Comparison of ENCODE assay signal across 13 cellular contexts in genomic region chr2:215698566-215698965, GRCh38.
A peak's percentile ranks its signal among the peaks of the same experiment; 100 is the strongest.
DNase-seq lines count a peak whose midpoint lies in the region; ATAC-seq and TF ChIP-seq lines count a peak whose summit lies in the region.
"Had no signal": no experiment of that assay in that cellular context is flagged by ENCODE, and none has a peak within 500 bp of the region (broad histone marks: within the 10 kb centered on the region; RNA-seq: fewer than 3 reads in every experiment).

No MANE protein-coding gene starts in this region.

- H3K9me3 ChIP-seq in AG04450 (ENCODE audit: control insufficient read depth, insufficient read depth, low read length) = peaks cover 2% of the 10 kb centered on the region; the same call in 1 of the 2 replicates

- no peak for TF ChIP-seq CTCF in AG04450 (IDR thresholded peaks at IDR 0.05; ENCODE audit: low read depth, low read length)
- TF ChIP-seq CTCF in astrocyte of the cerebellum (IDR thresholded peaks at IDR 0.05; ENCODE audit: low read depth, low read length, missing control alignments) = no peak

- no peak for ATAC-seq in GM19035 (IDR thresholded peaks at IDR 0.05; ENCODE audit: unreplicated experiment)

- in situ Hi-C loops in astrocyte of the cerebellum (cut with HindIII; ENCODE audit: low sequenced_read_pairs) = no loop called here

- POLR2A ChIA-PET in AG04450 (lab: Yijun Ruan, JAX) = interaction anchor here (0.8 to 1.7 kb wide), 3 partner anchors 38 to 95 kb away, joined by 3 to 5 read pairs (median 4); no protein-coding TSS in a partner anchor

- CTCF ChIA-PET in AG04450 (lab: Charles Lee) = no interaction called here

- H3K27me3 ChIP-seq in AG04450 (ENCODE audit: control insufficient read depth, insufficient read depth, low read length) = no peaks in the 10 kb centered on the region
- H3K27me3 ChIP-seq: BLaER1 had no signal

- peak; percentile 87 for DNase-seq in AG04450 (ENCODE audit: low read depth, low spot score)
- peak; percentile 96 for DNase-seq in HS-5 (ENCODE audit: low read depth)
- DNase-seq in astrocyte of the cerebellum (ENCODE audit: low read depth) = peak; percentile 99
- peak; percentile 97 for DNase-seq in iris pigment epithelial cell (ENCODE audit: low read depth)
- DNase-seq in stimulated activated CD4-positive, alpha-beta T cell treated with anti-CD3 and anti-CD28 coated beads, Interleukin-1b, Interleukin-23, amount 100 ng/mL, for 48 hours = no peak
- no peak for DNase-seq in NCI-H187 treated with DMSO at 0.1 percent for 48 hours (lab: John Stamatoyannopoulos, UW)
- no peak for DNase-seq in KG1 (lab: John Stamatoyannopoulos, UW)
- DNase-seq: activated CD4-positive, alpha-beta T cell treated with anti-CD3 and anti-CD28 coated beads for 48 hours; head of caudate nucleus; NCI-H774; SW 1271 had no signal

- peak overlapping the region; percentile 74 for H3K27ac ChIP-seq in AG04450 (ENCODE audit: low read depth, low read length)
- H3K27ac ChIP-seq: BLaER1 had no signal

- H3K4me3 ChIP-seq in AG04450 (ENCODE audit: low read depth, low read length) = no peak overlapping the region
- no peak overlapping the region for H3K4me3 ChIP-seq in astrocyte of the cerebellum (ENCODE audit: low read depth, low read length)
- H3K4me3 ChIP-seq: BLaER1 had no signal

Comparison
In these comparisons a context has a peak if more than half of its experiments do, and no peak if none do; other contexts are left out.
1. DNase-seq: peak in AG04450 (single experiment), HS-5 (single experiment), astrocyte of the cerebellum (single experiment) and iris pigment epithelial cell (single experiment); none in stimulated activated CD4-positive, alpha-beta T cell treated with anti-CD3 and anti-CD28 coated beads, Interleukin-1b, Interleukin-23, amount 100 ng/mL, for 48 hours (single experiment), NCI-H187 treated with DMSO at 0.1 percent for 48 hours (single experiment) and KG1 (single experiment).